Comparison of ENCODE assay signal across 25 cellular contexts in genomic region chr14:95585971-95586620, GRCh38. TPM values are rescaled to one million over a fixed set of nuclear protein-coding genes. Genes with fewer than 3 reads are reported as not detected.
A peak's percentile ranks its signal among the peaks of the same experiment; 100 is the strongest.
DNase-seq lines count a peak whose midpoint lies in the region; ATAC-seq, FAIRE-seq and TF ChIP-seq lines count a peak whose summit lies in the region.
"Had no signal": no experiment of that assay in that cellular context is flagged by ENCODE, and none has a peak within 500 bp of the region (broad histone marks: within the 10 kb centered on the region; RNA-seq: fewer than 3 reads in every experiment).

No MANE protein-coding gene starts in this region.

- peaks cover 19 to 22% of the 10 kb centered on the region in 2 donors for H3K9me3 Mint-ChIP-seq in stimulated activated naive CD8-positive, alpha-beta T cell treated with anti-CD3 and anti-CD28 coated beads, Interleukin-15, amount 100 ng/mL, for 72 hours

- H3K4ac ChIP-seq in trophoblast cell (ENCODE audit: low read depth, low read length), result no peak overlapping the region

- no peak overlapping the region for H2AFZ ChIP-seq in trophoblast cell (ENCODE audit: insufficient read depth, low read length, poor library complexity)
- no peak overlapping the region for H2AFZ ChIP-seq in OCI-LY7 (ENCODE audit: low read length)
- H2AFZ ChIP-seq: GM23248 had no signal

- 68 to 69% methylated on average over 6 of the region's 6 CpGs for WGBS in heart right ventricle, 2 donors
- no CpG with 5 or more reads among the region's 6 CpGs for WGBS in trophoblast cell (ENCODE audit: extremely low coverage, insufficient coverage, insufficient read length)

- POLR2A ChIA-PET in OCI-LY7 (lab: Charles Lee), result no interaction called here

- H3K4me1 ChIP-seq in heart right ventricle (no peaks in the 10 kb centered on the region), trophoblast cell (ENCODE audit: control insufficient read depth in 1 of 2, insufficient read depth in 2 of 2, low read length in 2 of 2) (no peaks in the 10 kb centered on the region), OCI-LY7 (ENCODE audit: insufficient read depth, low read length, poor library complexity, severe bottlenecking) (no peaks in the 10 kb centered on the region)
- H3K4me1 ChIP-seq: Caco-2 had no signal

- H3K4me2 ChIP-seq in trophoblast cell (ENCODE audit: low read length) (no peak overlapping the region), OCI-LY7 (ENCODE audit: low read length) (no peak overlapping the region)
- H3K4me2 ChIP-seq: BLaER1 had no signal

- H3K27ac Mint-ChIP-seq in stimulated activated naive CD8-positive, alpha-beta T cell treated with anti-CD3 and anti-CD28 coated beads, Interleukin-15, amount 100 ng/mL, for 72 hours, result no peak overlapping the region
- H3K27ac Mint-ChIP-seq: B cell; CD8-positive, alpha-beta T cell had no signal

- no peaks in the 10 kb centered on the region for H3K79me1 ChIP-seq in trophoblast cell (ENCODE audit: low read length)

- no peak overlapping the region for H2BK120ac ChIP-seq in trophoblast cell (ENCODE audit: insufficient read depth, low read length, poor library complexity)

- no peak for TF ChIP-seq CTCF in heart right ventricle (IDR thresholded peaks at IDR 0.05)
- TF ChIP-seq CTCF in OCI-LY7 (conservative IDR thresholded peaks at IDR 0.05; ENCODE audit: low read length), result no peak

- no peaks in the 10 kb centered on the region for H3K9me2 ChIP-seq in OCI-LY7 (ENCODE audit: insufficient read depth, low read length)

- no peak overlapping the region for H4K8ac ChIP-seq in trophoblast cell (ENCODE audit: low read depth, low read length)

- no peak overlapping the region for H2BK5ac ChIP-seq in trophoblast cell (ENCODE audit: low read depth, low read length, poor library complexity)

- H4K91ac ChIP-seq in trophoblast cell (ENCODE audit: low read depth, low read length), result no peak overlapping the region

- no peaks in the 10 kb centered on the region for H4K20me1 ChIP-seq in OCI-LY7 (ENCODE audit: insufficient read depth, low read length)
- H4K20me1 ChIP-seq: BLaER1 had no signal

- peak overlapping the region; percentile 87 for H3K23ac ChIP-seq in trophoblast cell (ENCODE audit: low read length)

- no TSS peak for BruUV-seq in OCI-LY7 (replicated peaks; lab: Mats Ljungman, UMichigan)

- no peak overlapping the region for H2BK12ac ChIP-seq in trophoblast cell (ENCODE audit: low read length)

- intact Hi-C loops in cardiac septum (cut with DNase I), result no loop called here
- intact Hi-C loops in heart right ventricle (cut with DNase I), result no loop called here
- intact Hi-C loops in OCI-LY7 (cut with micrococcal nuclease; ENCODE audit: unreplicated experiment), result no loop called here

- no peak overlapping the region for H3K9ac ChIP-seq in trophoblast cell (ENCODE audit: low read length)
- H3K9ac ChIP-seq: BLaER1, GM23248 had no signal

- no peak overlapping the region for H3K14ac ChIP-seq in trophoblast cell (ENCODE audit: low read length)

- no peak for FAIRE-seq in RCC 7860 (lab: Jason Lieb, UNC)
- FAIRE-seq: A204.1, GM12878, GM19239, H1 had no signal

- peak; percentile 12 for DNase-seq in cardiac septum (ENCODE audit: low spot score)
- DNase-seq in heart right ventricle, result no peak
- peak; percentile 59 for DNase-seq in NCI-H82 treated with DMSO at 0.1 percent for 48 hours (lab: John Stamatoyannopoulos, UW; ENCODE audit: unreplicated experiment)
- DNase-seq in trophoblast cell, result no peak
- DNase-seq in stimulated activated naive CD8-positive, alpha-beta T cell treated with anti-CD3 and anti-CD28 coated beads, Interleukin-15, amount 100 ng/mL, for 72 hours, result no peak
- no peak for DNase-seq in OCI-LY7 (ENCODE audit: low spot score)
- DNase-seq in RCC 7860 (ENCODE audit: low spot score), result no peak
- DNase-seq: Caco-2; CD4-positive, CD25-positive, alpha-beta regulatory T cell; CD8-positive, alpha-beta T cell; DMS 273 treated with DMSO at 0.1 percent for 48 hours; DMS79; EL; GDM1; GM23248; H7; HCEC 1CT had no signal

- H3K4me3 ChIP-seq in heart right ventricle (no peak overlapping the region), trophoblast cell (ENCODE audit: low read depth, low read length) (peak overlapping the region; percentile 50), OCI-LY7 (ENCODE audit: low read depth, low read length, poor library complexity, severe bottlenecking) (no peak overlapping the region)
- H3K4me3 ChIP-seq: BLaER1, GM12878, GM23248 had no signal

- H3K9me3 ChIP-seq in heart right ventricle, result peaks cover 0 to 18% (median 0%) of the 10 kb centered on the region in 11 donors
- peaks cover 10% of the 10 kb centered on the region for H3K9me3 ChIP-seq in trophoblast cell (ENCODE audit: insufficient read depth, low read depth, low read length)
- H3K9me3 ChIP-seq in OCI-LY7 (ENCODE audit: low read length), result no peaks in the 10 kb centered on the region
- H3K9me3 ChIP-seq: Caco-2 had no signal

- CTCF ChIA-PET in OCI-LY7 (lab: Charles Lee; ENCODE audit: unreplicated experiment), result no interaction called here

- H3K36me3 ChIP-seq in heart right ventricle, result no peaks in the 10 kb centered on the region
- no peaks in the 10 kb centered on the region for H3K36me3 ChIP-seq in trophoblast cell (ENCODE audit: control insufficient read depth in 1 of 2, insufficient read depth in 2 of 2, low read length in 2 of 2)
- H3K36me3 ChIP-seq in OCI-LY7 (ENCODE audit: insufficient read depth, low read length), result no peaks in the 10 kb centered on the region
- H3K36me3 ChIP-seq: BLaER1 had no signal

- no peaks in the 10 kb centered on the region for H3K4me1 Mint-ChIP-seq in stimulated activated naive CD8-positive, alpha-beta T cell treated with anti-CD3 and anti-CD28 coated beads, Interleukin-15, amount 100 ng/mL, for 72 hours
- H3K4me1 Mint-ChIP-seq: B cell; CD4-positive, CD25-positive, alpha-beta regulatory T cell had no signal

- no peak overlapping the region for H4K12ac ChIP-seq in trophoblast cell (ENCODE audit: low read depth, low read length)

- no peak overlapping the region for H3K27ac ChIP-seq in heart right ventricle
- no peak overlapping the region for H3K27ac ChIP-seq in trophoblast cell (ENCODE audit: low read depth, low read length)
- no peak overlapping the region for H3K27ac ChIP-seq in OCI-LY7 (ENCODE audit: low read depth, low read length, poor library complexity, severe bottlenecking)
- H3K27ac ChIP-seq: 22Rv1, BLaER1, C4-2B, GM23248 had no signal

- no peaks in the 10 kb centered on the region for H3K79me2 ChIP-seq in trophoblast cell (ENCODE audit: control insufficient read depth, insufficient read depth, low read length, poor library complexity)
- no peaks in the 10 kb centered on the region for H3K79me2 ChIP-seq in OCI-LY7 (ENCODE audit: insufficient read depth, low read depth, low read length)

- peaks cover 30% of the 10 kb centered on the region for H3K27me3 Mint-ChIP-seq in stimulated activated naive CD8-positive, alpha-beta T cell treated with anti-CD3 and anti-CD28 coated beads, Interleukin-15, amount 100 ng/mL, for 72 hours
- H3K27me3 Mint-ChIP-seq: CD4-positive, CD25-positive, alpha-beta regulatory T cell had no signal

- peaks cover 0 to 21% (median 5%) of the 10 kb centered on the region in 7 donors for H3K27me3 ChIP-seq in heart right ventricle
- H3K27me3 ChIP-seq in trophoblast cell (ENCODE audit: insufficient read depth, low read length), result no peaks in the 10 kb centered on the region
- H3K27me3 ChIP-seq: BLaER1 had no signal

- no peak for ATAC-seq in heart right ventricle
- no peak for ATAC-seq in stimulated activated naive CD8-positive, alpha-beta T cell treated with anti-CD3 and anti-CD28 coated beads, Interleukin-15, amount 100 ng/mL, for 72 hours
- ATAC-seq: CD8-positive, alpha-beta T cell; GM12878 had no signal

- H3K4me3 Mint-ChIP-seq in stimulated activated naive CD8-positive, alpha-beta T cell treated with anti-CD3 and anti-CD28 coated beads, Interleukin-15, amount 100 ng/mL, for 72 hours, result no peak overlapping the region
- H3K4me3 Mint-ChIP-seq: B cell; CD4-positive, CD25-positive, alpha-beta regulatory T cell; CD8-positive, alpha-beta T cell had no signal

- no peak overlapping the region for H2AK5ac ChIP-seq in trophoblast cell (ENCODE audit: low read length)

- no peak overlapping the region for H3K18ac ChIP-seq in trophoblast cell (ENCODE audit: low read length)

RNA-seq across cellular contexts. Expression of gene GLRX5, which starts 51.2 kb away (rescaled TPM):
- 61.8 TPM for total RNA-seq in cardiac septum
- total RNA-seq in heart right ventricle, result 100 to 1,000 TPM in 2 of 10 donors, 10 to 100 TPM in 8; 69.9 to 121 (median 91.8) TPM
- polyA plus RNA-seq in heart right ventricle, result 10 to 100 TPM; 49.8 to 66.6 TPM
- polyA plus RNA-seq in trophoblast cell (2013), result 44.9 and 47.3 TPM in 2 replicates
- 59.6 and 68.2 TPM in 2 replicates for total RNA-seq in OCI-LY7 (2014; rRNA removed; shearing (Covaris generic))
- total RNA-seq in OCI-LY7 (2022), result 78.4 and 82.6 TPM in 2 replicates

Comparison
In these comparisons a context has a peak if more than half of its experiments do, and no peak if none do; other contexts are left out.
1. DNase-seq: peak in cardiac septum (single experiment) and NCI-H82 treated with DMSO at 0.1 percent for 48 hours (single experiment); none in heart right ventricle (0 of 2), trophoblast cell (0 of 2), stimulated activated naive CD8-positive, alpha-beta T cell treated with anti-CD3 and anti-CD28 coated beads, Interleukin-15, amount 100 ng/mL, for 72 hours (0 of 2), OCI-LY7 (single experiment) and RCC 7860 (single experiment).